ENCODE assay signal across 17 cellular contexts in the genomic region with DNA sequence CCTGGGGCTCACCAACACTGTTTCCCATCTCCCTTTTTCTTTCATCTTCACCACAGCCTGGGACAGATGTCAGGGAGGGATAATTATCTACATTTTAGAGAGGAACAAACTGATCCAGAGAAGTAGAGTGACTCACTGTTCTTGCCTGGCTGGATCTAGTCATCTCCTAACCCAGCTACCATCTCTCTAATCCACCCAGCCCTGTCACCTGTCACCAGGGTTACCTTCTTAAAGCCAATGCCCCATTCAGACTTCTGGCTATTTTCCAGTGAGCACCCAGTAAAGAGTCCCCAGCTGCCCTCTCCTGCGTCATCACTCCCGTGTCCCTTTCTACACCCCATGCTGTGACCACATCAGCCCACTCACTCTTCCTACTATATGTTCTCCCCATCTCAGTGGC.
DNase-seq lines count a peak whose midpoint lies in the region; ATAC-seq, FAIRE-seq and TF ChIP-seq lines count a peak whose summit lies in the region.
"Had no signal": no experiment of that assay in that cellular context is flagged by ENCODE, and none has a peak within 500 bp of the region (broad histone marks: within the 10 kb centered on the region; RNA-seq: fewer than 3 reads in every experiment).

No MANE protein-coding gene starts in this region.

- TF ChIP-seq CTCF in epithelial cell of esophagus (IDR thresholded peaks at IDR 0.05; ENCODE audit: insufficient read depth, low read depth, low read length, missing control alignments): no peak

- no peaks in the 10 kb centered on the region for H3K9me3 Mint-ChIP-seq in activated T-cell treated with anti-CD3 and anti-CD28 coated beads, Interleukin-2, amount 50 U/mL, for 24 hours
- H3K9me3 Mint-ChIP-seq: mesothelial cell of epicardium had no signal

- ATAC-seq in GM19397 (IDR thresholded peaks at IDR 0.05; ENCODE audit: unreplicated experiment): no peak

- no peaks in the 10 kb centered on the region for H3K27me3 Mint-ChIP-seq in activated T-cell treated with anti-CD3 and anti-CD28 coated beads, Interleukin-2, amount 50 U/mL, for 24 hours

- peak; percentile 28 for DNase-seq in activated T-cell treated with anti-CD3 and anti-CD28 coated beads, Interleukin-2, amount 50 U/mL, for 24 hours
- no peak for DNase-seq in activated T-cell treated with anti-CD3 and anti-CD28 coated beads, Interleukin-2, amount 50 U/mL, for 1 hour
- DNase-seq in M059J (ENCODE audit: low read depth) (peak; percentile 44), epithelial cell of esophagus (ENCODE audit: low read depth) (peak; percentile 57), HTR-8/SVneo (ENCODE audit: insufficient read length, low spot score) (no peak), D341Med (ENCODE audit: low spot score) (no peak)
- DNase-seq in stimulated activated CD8-positive, alpha-beta memory T cell treated with anti-CD3 and anti-CD28 coated beads, Interleukin-4, amount 100 ng/mL, for 48 hours: peak; percentile 51
- DNase-seq: activated CD4-positive, CD25-positive, alpha-beta regulatory T cell treated with anti-CD3 and anti-CD28 coated beads, Interleukin-2, amount 50 U/mL, for 72 hours; cortex of kidney; DMS79 treated with DMSO at 0.1 percent for 48 hours; GOT3; NCI-H146; NCI-H526 treated with DMSO at 0.1 percent for 48 hours; SK-N-SH had no signal

- H3K27ac Mint-ChIP-seq in activated T-cell treated with anti-CD3 and anti-CD28 coated beads, Interleukin-2, amount 50 U/mL, for 24 hours: no peak overlapping the region
- H3K27ac Mint-ChIP-seq: mesothelial cell of epicardium had no signal

- H3K4me3 Mint-ChIP-seq in activated T-cell treated with anti-CD3 and anti-CD28 coated beads, Interleukin-2, amount 50 U/mL, for 24 hours: no peak overlapping the region
- H3K4me3 Mint-ChIP-seq: mesothelial cell of epicardium had no signal

- H3K4me1 Mint-ChIP-seq in activated T-cell treated with anti-CD3 and anti-CD28 coated beads, Interleukin-2, amount 50 U/mL, for 24 hours (ENCODE audit: low read depth): peaks cover 54% of the 10 kb centered on the region

- no peak overlapping the region for H3K4me3 ChIP-seq in epithelial cell of esophagus (ENCODE audit: low read length)

- H3K36me3 Mint-ChIP-seq in activated T-cell treated with anti-CD3 and anti-CD28 coated beads, Interleukin-2, amount 50 U/mL, for 24 hours (ENCODE audit: low read depth): no peaks in the 10 kb centered on the region
- H3K36me3 Mint-ChIP-seq: mesothelial cell of epicardium had no signal

- no peak for FAIRE-seq in HTR-8/SVneo (lab: Jason Lieb, UNC)
- FAIRE-seq: GM12892 had no signal

Comparison
In these comparisons a context has a peak if more than half of its experiments do, and no peak if none do; other contexts are left out.
1. DNase-seq: peak in activated T-cell treated with anti-CD3 and anti-CD28 coated beads, Interleukin-2, amount 50 U/mL, for 24 hours (single experiment), M059J (single experiment), epithelial cell of esophagus (single experiment) and stimulated activated CD8-positive, alpha-beta memory T cell treated with anti-CD3 and anti-CD28 coated beads, Interleukin-4, amount 100 ng/mL, for 48 hours (single experiment); none in activated T-cell treated with anti-CD3 and anti-CD28 coated beads, Interleukin-2, amount 50 U/mL, for 1 hour (single experiment), HTR-8/SVneo (single experiment) and D341Med (single experiment).